In genomic region chr11:78424334-78425270, GRCh38 we compare ENCODE assay signal across 9 cellular contexts. TPM values are rescaled to one million over a fixed set of nuclear protein-coding genes. Genes with fewer than 3 reads are reported as not detected.
DNase-seq lines count a peak whose midpoint lies in the region; ATAC-seq and TF ChIP-seq lines count a peak whose summit lies in the region.
"Had no signal": no experiment of that assay in that cellular context is flagged by ENCODE, and none has a peak within 500 bp of the region (broad histone marks: within the 10 kb centered on the region; RNA-seq: fewer than 3 reads in every experiment).

No MANE protein-coding gene starts in this region.

- peaks cover 4% of the 10 kb centered on the region for H3K36me3 Mint-ChIP-seq in activated CD8-positive, alpha-beta T cell treated with anti-CD3 and anti-CD28 coated beads, Interleukin-2, amount 10 ng/mL, durations not matched to agents 7 days and 5 days (ENCODE audit: low read depth)
- peaks cover under 1% of the 10 kb centered on the region for H3K36me3 Mint-ChIP-seq in activated CD8-positive, alpha-beta T cell treated with anti-CD3 and anti-CD28 coated beads for 36 hours (ENCODE audit: low read depth)
- H3K36me3 Mint-ChIP-seq in CD4-positive, alpha-beta T cell (ENCODE audit: low read depth): no peaks in the 10 kb centered on the region

- H3K4me2 ChIP-seq in KMS-11: peak overlapping the region; percentile 25; the same call in 1 of the 2 replicates

- H3K9ac ChIP-seq in KMS-11: no peak overlapping the region

- peak overlapping the region; percentile 73 for H3K27ac Mint-ChIP-seq in activated CD8-positive, alpha-beta T cell treated with anti-CD3 and anti-CD28 coated beads, Interleukin-2, amount 10 ng/mL, durations not matched to agents 7 days and 5 days
- no peak overlapping the region for H3K27ac Mint-ChIP-seq in activated CD8-positive, alpha-beta T cell treated with anti-CD3 and anti-CD28 coated beads for 36 hours
- no peak overlapping the region for H3K27ac Mint-ChIP-seq in CD4-positive, alpha-beta T cell

- H3K4me1 ChIP-seq in KMS-11 (ENCODE audit: low read depth, poor library complexity, severe bottlenecking): peaks cover 44% of the 10 kb centered on the region
- H3K4me1 ChIP-seq in stomach: peaks cover 11 to 29% (median 14%) of the 10 kb centered on the region in 4 donors

- H3K9me3 Mint-ChIP-seq in activated CD8-positive, alpha-beta T cell treated with anti-CD3 and anti-CD28 coated beads, Interleukin-2, amount 10 ng/mL, durations not matched to agents 7 days and 5 days (ENCODE audit: insufficient read depth): no peaks in the 10 kb centered on the region
- H3K9me3 Mint-ChIP-seq in activated CD8-positive, alpha-beta T cell treated with anti-CD3 and anti-CD28 coated beads for 36 hours: no peaks in the 10 kb centered on the region
- H3K9me3 Mint-ChIP-seq in CD4-positive, alpha-beta T cell: no peaks in the 10 kb centered on the region

- CTCF ChIA-PET in activated CD8-positive, alpha-beta T cell treated with anti-CD3 and anti-CD28 coated beads, Interleukin-2, amount 10 ng/mL, durations not matched to agents 7 days and 5 days (lab: Charles Lee): interaction anchor here (1.1 to 1.9 kb wide), 5 partner anchors 9 to 197 kb away, joined by 3 to 16 read pairs (median 7); no protein-coding TSS in a partner anchor
- CTCF ChIA-PET in activated CD8-positive, alpha-beta T cell treated with anti-CD3 and anti-CD28 coated beads for 36 hours (lab: Charles Lee): interaction anchor here (1.1 kb wide), 1 partner anchor 140 kb away, joined by 4 read pairs; no protein-coding TSS in a partner anchor
- CTCF ChIA-PET in CD4-positive, alpha-beta T cell (lab: Charles Lee): no interaction called here

- H3K27ac ChIP-seq in KMS-11 (0 out of 2 replicates have a peak overlapping the region, but pooled peaks have one; percentile 8), coronary artery (peak overlapping the region; percentile 12 to 33), stomach (peak overlapping the region in 3 of 5 donors; percentile 13 to 80 (median 54))
- no peak overlapping the region for H3K27ac ChIP-seq in CD4-positive, alpha-beta T cell (ENCODE audit: low read depth, low read length)

- WGBS in stomach, 5 donors: 59 to 73% (median 68%) methylated on average over 7 of the region's 7 CpGs

- TF ChIP-seq EP300 in stomach (IDR thresholded peaks at IDR 0.05): no peak

- H2AFZ ChIP-seq in KMS-11 (ENCODE audit: low read depth): no peak overlapping the region

- H3K9me3 ChIP-seq in stomach: no peaks in the 10 kb centered on the region
- H3K9me3 ChIP-seq in CD4-positive, alpha-beta T cell (ENCODE audit: control insufficient read depth, low read length): no peaks in the 10 kb centered on the region

- H3K4me3 ChIP-seq in KMS-11 (IDR thresholded peaks at IDR 0.05; ENCODE audit: insufficient read depth, low read depth, low read length): no peak overlapping the region
- H3K4me3 ChIP-seq in coronary artery: no peak overlapping the region
- H3K4me3 ChIP-seq in stomach: no peak overlapping the region

- no peaks in the 10 kb centered on the region for H3K79me2 ChIP-seq in KMS-11 (ENCODE audit: insufficient read depth, low read depth)

- H3K4me1 Mint-ChIP-seq in activated CD8-positive, alpha-beta T cell treated with anti-CD3 and anti-CD28 coated beads, Interleukin-2, amount 10 ng/mL, durations not matched to agents 7 days and 5 days (ENCODE audit: low read depth): peaks cover 46% of the 10 kb centered on the region
- H3K4me1 Mint-ChIP-seq in activated CD8-positive, alpha-beta T cell treated with anti-CD3 and anti-CD28 coated beads for 36 hours (ENCODE audit: low read depth): peaks cover 31% of the 10 kb centered on the region
- H3K4me1 Mint-ChIP-seq in CD4-positive, alpha-beta T cell (ENCODE audit: low read depth): peaks cover 4% of the 10 kb centered on the region

- H3K27me3 ChIP-seq in KMS-11 (ENCODE audit: insufficient read depth, low read depth) (no peaks in the 10 kb centered on the region; the same call in 1 of the 2 replicates), stomach (no peaks in the 10 kb centered on the region)
- peaks cover 5% of the 10 kb centered on the region for H3K27me3 ChIP-seq in CD4-positive, alpha-beta T cell (ENCODE audit: control insufficient read depth, insufficient read depth, low read length)

- intact Hi-C loops in activated CD8-positive, alpha-beta T cell treated with anti-CD3 and anti-CD28 coated beads for 36 hours (cut with micrococcal nuclease): no loop called here
- intact Hi-C loops in stomach (cut with DNase I; ENCODE audit: low total_unique reads): loop anchor here (10.0 kb wide), 1 partner anchor 150 kb away; the partner anchor contains the start of gene NARS2
- intact Hi-C loops in CD4-positive, alpha-beta T cell (cut with DNase I, micrococcal nuclease): no loop called here

- H4K20me1 ChIP-seq in KMS-11 (ENCODE audit: insufficient read depth): no peaks in the 10 kb centered on the region

- H3K4me3 Mint-ChIP-seq in activated CD8-positive, alpha-beta T cell treated with anti-CD3 and anti-CD28 coated beads, Interleukin-2, amount 10 ng/mL, durations not matched to agents 7 days and 5 days: no peak overlapping the region
- no peak overlapping the region for H3K4me3 Mint-ChIP-seq in activated CD8-positive, alpha-beta T cell treated with anti-CD3 and anti-CD28 coated beads for 36 hours
- no peak overlapping the region for H3K4me3 Mint-ChIP-seq in CD4-positive, alpha-beta T cell

- peak; percentile 37 for ATAC-seq in activated CD8-positive, alpha-beta T cell treated with anti-CD3 and anti-CD28 coated beads, Interleukin-2, amount 10 ng/mL, durations not matched to agents 7 days and 5 days
- no peak for ATAC-seq in activated CD8-positive, alpha-beta T cell treated with anti-CD3 and anti-CD28 coated beads for 36 hours
- no peak for ATAC-seq in CD4-positive, alpha-beta T cell (ENCODE audit: poor library complexity)

- TF ChIP-seq POLR2A in stomach (IDR thresholded peaks at IDR 0.05): no peak

- H3K36me3 ChIP-seq in KMS-11 (ENCODE audit: insufficient read depth): no peaks in the 10 kb centered on the region
- no peaks in the 10 kb centered on the region for H3K36me3 ChIP-seq in stomach

- peaks cover 2% of the 10 kb centered on the region for H3K27me3 Mint-ChIP-seq in activated CD8-positive, alpha-beta T cell treated with anti-CD3 and anti-CD28 coated beads, Interleukin-2, amount 10 ng/mL, durations not matched to agents 7 days and 5 days (ENCODE audit: low read depth)
- H3K27me3 Mint-ChIP-seq in activated CD8-positive, alpha-beta T cell treated with anti-CD3 and anti-CD28 coated beads for 36 hours: peaks cover 11% of the 10 kb centered on the region
- peaks cover 20% of the 10 kb centered on the region for H3K27me3 Mint-ChIP-seq in CD4-positive, alpha-beta T cell

- no peak for TF ChIP-seq CTCF in activated CD8-positive, alpha-beta T cell treated with anti-CD3 and anti-CD28 coated beads for 36 hours (IDR thresholded peaks at IDR 0.05)
- TF ChIP-seq CTCF in KMS-11 (conservative IDR thresholded peaks at IDR 0.05; ENCODE audit: low read depth, low read length) (no peak), coronary artery (IDR thresholded peaks at IDR 0.05) (no peak), stomach (IDR thresholded peaks at IDR 0.05) (no peak)
- TF ChIP-seq CTCF in CD4-positive, alpha-beta T cell (IDR thresholded peaks at IDR 0.05): no peak

- POLR2A ChIA-PET in activated CD8-positive, alpha-beta T cell treated with anti-CD3 and anti-CD28 coated beads, Interleukin-2, amount 10 ng/mL, durations not matched to agents 7 days and 5 days (lab: Charles Lee): no interaction called here
- POLR2A ChIA-PET in activated CD8-positive, alpha-beta T cell treated with anti-CD3 and anti-CD28 coated beads for 36 hours (lab: Charles Lee): interaction anchor here (0.6 to 0.8 kb wide), 2 partner anchors 69 to 136 kb away, joined by 3 read pairs; no protein-coding TSS in a partner anchor
- POLR2A ChIA-PET in CD4-positive, alpha-beta T cell (lab: Charles Lee): no interaction called here

- DNase-seq in activated CD8-positive, alpha-beta T cell treated with anti-CD3 and anti-CD28 coated beads, Interleukin-2, amount 10 ng/mL, durations not matched to agents 7 days and 5 days: no peak
- no peak for DNase-seq in activated CD8-positive, alpha-beta T cell treated with anti-CD3 and anti-CD28 coated beads for 36 hours
- no peak for DNase-seq in coronary artery (ENCODE audit: low spot score)
- no peak for DNase-seq in stomach
- DNase-seq in NCI-H1417 (lab: John Stamatoyannopoulos, UW): no peak
- DNase-seq in central memory CD4-positive, alpha-beta T cell: no peak
- no peak for DNase-seq in CD4-positive, alpha-beta T cell
- DNase-seq: NCI-H510A had no signal

RNA-seq across cellular contexts. Expression of gene GAB2, which starts 7.0 kb away (rescaled TPM):
- total RNA-seq in activated CD8-positive, alpha-beta T cell treated with anti-CD3 and anti-CD28 coated beads, Interleukin-2, amount 10 ng/mL, durations not matched to agents 7 days and 5 days: 1 to 10 TPM; 7.6 to 9.8 TPM
- 1 to 10 TPM; 1.4 to 1.8 TPM for total RNA-seq in activated CD8-positive, alpha-beta T cell treated with anti-CD3 and anti-CD28 coated beads for 36 hours
- total RNA-seq in stomach: 10 to 100 TPM in 2 of 5 donors, 1 to 10 TPM in 3; 2.2 to 19.3 (median 7.6) TPM
- 10 to 100 TPM in 1 of 3 donors, 1 to 10 TPM in 2; 3.0 to 13.1 (median 9.6) TPM for polyA plus RNA-seq in stomach
- total RNA-seq in CD4-positive, alpha-beta T cell: 10 to 100 TPM; 10.7 to 11.9 TPM
